ENCODE assay signal across 1 cellular context in the genomic region with DNA sequence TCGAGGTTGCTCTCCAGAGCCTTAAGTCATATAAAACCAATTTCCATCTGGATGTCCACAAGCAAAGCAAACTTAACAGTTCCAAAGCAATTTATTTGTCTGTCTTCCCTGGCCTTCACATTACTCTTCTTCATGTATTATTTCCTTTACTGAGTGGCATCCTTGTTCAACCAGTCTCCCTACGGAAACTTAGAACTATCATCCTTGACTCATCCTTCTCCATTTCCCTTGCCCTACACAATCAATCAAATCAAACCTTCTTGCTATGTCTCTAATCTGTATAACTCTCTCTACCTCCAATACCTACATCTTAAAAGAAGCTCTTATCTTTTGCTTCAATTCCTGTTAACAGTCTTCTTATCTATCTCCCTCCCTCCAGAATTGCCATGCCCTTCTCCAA.
A peak's percentile ranks its signal among the peaks of the same experiment; 100 is the strongest.
TF ChIP-seq lines count a peak whose summit lies in the region.

No MANE protein-coding gene starts in this region.

TF ChIP-seq in K562, 482 proteins besides CTCF, POLR2A, EP300 and RAD21:
- no peak for TF ChIP-seq FIP1L1 (IDR thresholded peaks at IDR 0.05; ENCODE audit: low read depth, low read length, poor library complexity, severe bottlenecking)
- TF ChIP-seq, protein P1, sequence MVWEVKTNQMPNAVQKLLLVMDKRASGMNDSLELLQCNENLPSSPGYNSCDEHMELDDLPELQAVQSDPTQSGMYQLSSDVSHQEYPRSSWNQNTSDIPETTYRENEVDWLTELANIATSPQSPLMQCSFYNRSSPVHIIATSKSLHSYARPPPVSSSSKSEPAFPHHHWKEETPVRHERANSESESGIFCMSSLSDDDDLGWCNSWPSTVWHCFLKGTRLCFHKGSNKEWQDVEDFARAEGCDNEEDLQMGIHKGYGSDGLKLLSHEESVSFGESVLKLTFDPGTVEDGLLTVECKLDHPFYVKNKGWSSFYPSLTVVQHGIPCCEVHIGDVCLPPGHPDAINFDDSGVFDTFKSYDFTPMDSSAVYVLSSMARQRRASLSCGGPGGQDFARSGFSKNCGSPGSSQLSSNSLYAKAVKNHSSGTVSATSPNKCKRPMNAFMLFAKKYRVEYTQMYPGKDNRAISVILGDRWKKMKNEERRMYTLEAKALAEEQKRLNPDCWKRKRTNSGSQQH (CRISPR knock-in tag; IDR thresholded peaks at IDR 0.05): 0 out of 2 replicates have a peak, but pooled peaks have one; percentile 13
